In genomic region chr22:50467341-50467740, GRCh38 we compare ENCODE assay signal across 23 cellular contexts. TPM values are rescaled to one million over a fixed set of nuclear protein-coding genes. Genes with fewer than 3 reads are reported as not detected.
"Had no signal": no experiment of that assay in that cellular context is flagged by ENCODE, and none has a peak within 500 bp of the region (broad histone marks: within the 10 kb centered on the region; RNA-seq: fewer than 3 reads in every experiment).

No MANE protein-coding gene starts in this region.

- H3K27me3 Mint-ChIP-seq: activated CD4-positive, alpha-beta T cell treated with anti-CD3 and anti-CD28 coated beads for 36 hours; effector memory CD8-positive, alpha-beta T cell had no signal

- DNase-seq: activated CD4-positive, alpha-beta T cell treated with anti-CD3 and anti-CD28 coated beads for 36 hours; activated naive CD4-positive, alpha-beta T cell treated with anti-CD3 and anti-CD28 coated beads, Interleukin-2, amount 50 U/mL, for 16 hours; activated T-cell treated with anti-CD3 and anti-CD28 coated beads for 4 hours; brain microvascular endothelial cell; dermis blood vessel endothelial cell; effector memory CD8-positive, alpha-beta T cell; foreskin keratinocyte; glutamatergic neuron; hypothalamus; kidney; mucosa of descending colon; occipital lobe; stimulated activated CD4-positive, alpha-beta T cell treated with anti-CD3 and anti-CD28 coated beads, Interleukin-4, amount 100 ng/mL, for 24 hours; stimulated activated naive CD8-positive, alpha-beta T cell treated with anti-CD3 and anti-CD28 coated beads, Interleukin-15, Interleukin-2, amounts not matched to agents 100 U/mL and 50 U/mL, for 24 hours; trophoblast cell; WERI-Rb-1 had no signal

- H3K4me3 ChIP-seq: left lung, mucosa of descending colon, right atrium auricular region, skin epidermis had no signal

- H3K27me3 ChIP-seq: brain microvascular endothelial cell, foreskin keratinocyte, left lung, right atrium auricular region had no signal

- ATAC-seq: activated CD4-positive, alpha-beta T cell treated with anti-CD3 and anti-CD28 coated beads for 36 hours; effector memory CD8-positive, alpha-beta T cell; foreskin keratinocyte; left lung; mucosa of descending colon; stimulated activated naive CD8-positive, alpha-beta T cell treated with anti-CD3 and anti-CD28 coated beads, Interleukin-15, Interleukin-2, amounts not matched to agents 100 U/mL and 50 U/mL, for 24 hours had no signal

- H3K27ac ChIP-seq: brain microvascular endothelial cell, foreskin keratinocyte, left lung, right atrium auricular region, WERI-Rb-1 had no signal

- H3K9me3 Mint-ChIP-seq: effector memory CD8-positive, alpha-beta T cell; nephron; T-helper 1 cell treated with Interleukin-12 subunit alpha and Interleukin-12 subunit beta and Interleukin-4 antibody, amounts not matched to agents 30 μg/mL and 1 μg/mL, for 36 hours had no signal

- H3K27ac Mint-ChIP-seq: activated CD4-positive, alpha-beta T cell treated with anti-CD3 and anti-CD28 coated beads for 36 hours; nephron had no signal

- H3K4me3 Mint-ChIP-seq: activated CD4-positive, alpha-beta T cell treated with anti-CD3 and anti-CD28 coated beads for 36 hours had no signal

- H3K9me3 ChIP-seq: left lung, mucosa of descending colon, right atrium auricular region had no signal

RNA-seq across cellular contexts. Expression of gene ADM2, which starts 14.0 kb away (rescaled TPM):
- total RNA-seq: occipital lobe had no signal

RNA-seq across cellular contexts. Expression of gene MIOX, which starts 19.3 kb away (rescaled TPM):
- total RNA-seq: cerebellum, dermis blood vessel endothelial cell, foreskin keratinocyte, left lung, mucosa of descending colon, occipital lobe, posterior vena cava, right atrium auricular region had no signal
